16 cellular contexts compared by ENCODE assay signal in genomic region chr5:53006920-53007890, GRCh38. TPM values are rescaled to one million over a fixed set of nuclear protein-coding genes. Genes with fewer than 3 reads are reported as not detected.
A peak's percentile ranks its signal among the peaks of the same experiment; 100 is the strongest.
DNase-seq lines count a peak whose midpoint lies in the region; ATAC-seq, FAIRE-seq and TF ChIP-seq lines count a peak whose summit lies in the region.
"Had no signal": no experiment of that assay in that cellular context is flagged by ENCODE, and none has a peak within 500 bp of the region (broad histone marks: within the 10 kb centered on the region; RNA-seq: fewer than 3 reads in every experiment).

No MANE protein-coding gene starts in this region.

- H2BK12ac ChIP-seq in neuronal stem cell (ENCODE audit: low read length) = no peak overlapping the region

- CTCF ChIA-PET in A549 (lab: Yijun Ruan, JAX) = interaction anchor here (0.8 to 1.6 kb wide), 3 partner anchors 9 to 85 kb away, joined by 3 read pairs; no protein-coding TSS in a partner anchor

- H3K4me3 ChIP-seq in A549 (no peak overlapping the region), psoas muscle (no peak overlapping the region), neuronal stem cell (ENCODE audit: low read length in 2 of 2) (no peak overlapping the region)
- H3K4me3 ChIP-seq: BLaER1 had no signal

- no peak for TF ChIP-seq RAD21 in A549 (conservative IDR thresholded peaks at IDR 0.05 in 1 of 2, IDR thresholded peaks at IDR 0.05 in 1 of 2)

- H2AK5ac ChIP-seq in neuronal stem cell (ENCODE audit: low read depth, low read length) = no peak overlapping the region

- H3K27ac ChIP-seq in A549 (peak overlapping the region; percentile 12 to 51; a peak in 3 of 6 replicates), psoas muscle (no peak overlapping the region), neuronal stem cell (replicated peaks; ENCODE audit: low read length) (no peak overlapping the region)
- H3K27ac ChIP-seq: BLaER1 had no signal

- DNase-seq in A549 (ENCODE audit: low read depth in 1 of 2, low spot score in 1 of 2) (no peak), ELR (ENCODE audit: low read depth) (peak; percentile 50), epidermal melanocyte (ENCODE audit: insufficient read length, low spot score) (peak; percentile 30), psoas muscle (no peak), neuronal stem cell (ENCODE audit: low spot score) (no peak), HuH-7 (ENCODE audit: low spot score) (no peak), NCI-H1436 (lab: John Stamatoyannopoulos, UW) (no peak)
- DNase-seq: activated CD8-positive, alpha-beta T cell treated with anti-CD3 and anti-CD28 coated beads for 36 hours; activated gamma-delta T cell treated with Interleukin-2 at 50 U/mL for 16 hours; hypothalamus; NCI-H2081 treated with DMSO at 0.1 percent for 48 hours; NCI-H526 treated with DMSO at 0.1 percent for 48 hours; stimulated activated CD4-positive, alpha-beta T cell treated with anti-CD3 and anti-CD28 coated beads, Interleukin-12 subunit alpha, Interleukin-12 subunit beta, amount 100 ng/mL, for 4 hours; T1000 had no signal

- no peak overlapping the region for H3K4ac ChIP-seq in neuronal stem cell (ENCODE audit: low read length)

- no peaks in the 10 kb centered on the region for H3K27me3 ChIP-seq in psoas muscle (ENCODE audit: insufficient read depth in 3 of 3, low read length in 2 of 3)
- H3K27me3 ChIP-seq in neuronal stem cell (ENCODE audit: control insufficient read depth in 3 of 3, insufficient read depth in 3 of 3, low read depth in 1 of 3, low read length in 3 of 3) = no peaks in the 10 kb centered on the region
- H3K27me3 ChIP-seq: BLaER1 had no signal

- H4K8ac ChIP-seq in neuronal stem cell (ENCODE audit: low read depth, low read length) = no peak overlapping the region

- POLR2A ChIA-PET in A549 (lab: Yijun Ruan, JAX) = no interaction called here

- no peak overlapping the region for H2BK5ac ChIP-seq in neuronal stem cell (ENCODE audit: low read length)

- H3K36me3 ChIP-seq in psoas muscle (ENCODE audit: insufficient read depth in 1 of 2, low read depth in 1 of 2) = no peaks in the 10 kb centered on the region
- H3K36me3 ChIP-seq in neuronal stem cell (replicated peaks in 1 of 2; ENCODE audit: control insufficient read depth in 2 of 2, insufficient read depth in 2 of 2, low read length in 2 of 2) = no peaks in the 10 kb centered on the region
- H3K36me3 ChIP-seq: BLaER1 had no signal

- no peak for TF ChIP-seq EP300 in A549 (IDR thresholded peaks at IDR 0.05)

- no peak overlapping the region for H2BK120ac ChIP-seq in neuronal stem cell (ENCODE audit: low read depth, low read length)

- intact Hi-C loops in psoas muscle (cut with DNase I) = no loop called here

- H3K4me1 ChIP-seq in A549 (peaks cover 62% of the 10 kb centered on the region), psoas muscle (no peaks in the 10 kb centered on the region), neuronal stem cell (ENCODE audit: control insufficient read depth in 2 of 2, insufficient read depth in 1 of 2, low read depth in 1 of 2, low read length in 2 of 2) (peaks cover 0 to 10% of the 10 kb centered on the region in 2 donors)
- H3K4me1 ChIP-seq: BLaER1 had no signal

- peak overlapping the region; percentile 38; the same call in 2 of the 3 replicates for H3K4me2 ChIP-seq in A549
- H3K4me2 ChIP-seq in neuronal stem cell (ENCODE audit: insufficient read depth, low read length, poor library complexity, severe bottlenecking) = no peak overlapping the region
- H3K4me2 ChIP-seq: BLaER1 had no signal

- H3K9ac ChIP-seq in neuronal stem cell (ENCODE audit: low read depth, low read length, poor library complexity) = no peak overlapping the region
- H3K9ac ChIP-seq: BLaER1 had no signal

- no peak overlapping the region for H2BK15ac ChIP-seq in neuronal stem cell (ENCODE audit: low read length)

- H2AFZ ChIP-seq in neuronal stem cell (ENCODE audit: low read length) = no peak overlapping the region

- H4K91ac ChIP-seq in neuronal stem cell (ENCODE audit: low read depth, low read length, poor library complexity) = no peak overlapping the region

- no peak overlapping the region for H3K18ac ChIP-seq in neuronal stem cell (ENCODE audit: low read length)

- TF ChIP-seq CTCF in A549 (IDR thresholded peaks at IDR 0.05) (no peak), psoas muscle (IDR thresholded peaks at IDR 0.05) (no peak)

- FAIRE-seq in A549 (lab: Jason Lieb, UNC) = peak; percentile 13

- no peak overlapping the region for H3K23ac ChIP-seq in neuronal stem cell (ENCODE audit: low read depth, low read length, poor library complexity)

- H3K14ac ChIP-seq in neuronal stem cell (ENCODE audit: low read length) = no peak overlapping the region

- no peak for TF ChIP-seq POLR2A in A549 (IDR thresholded peaks at IDR 0.05; ENCODE audit: low read length)

- ATAC-seq in A549 (no peak), SK-N-SH treated with all-trans-retinoic acid at 6 μM for 48 hours (peak; percentile 48), psoas muscle (no peak)
- ATAC-seq: activated CD8-positive, alpha-beta T cell treated with anti-CD3 and anti-CD28 coated beads for 36 hours had no signal

- H3K9me3 ChIP-seq in A549 (no peaks in the 10 kb centered on the region), psoas muscle (no peaks in the 10 kb centered on the region), neuronal stem cell (replicated peaks in 1 of 2; ENCODE audit: control insufficient read depth in 2 of 2, insufficient read depth in 1 of 2, low read depth in 1 of 2, low read length in 2 of 2) (no peaks in the 10 kb centered on the region)
- H3K9me3 ChIP-seq: BLaER1 had no signal

- 54% methylated on average over 4 of the region's 4 CpGs for WGBS in A549 (ENCODE audit: missing lambda C conversion rate)
- 53 to 62% (median 61%) methylated on average over 4 of the region's 4 CpGs for WGBS in psoas muscle, 3 donors
- no CpG with 5 or more reads among the region's 4 CpGs for WGBS in neuronal stem cell (ENCODE audit: extremely low coverage in 2 of 2, insufficient read length in 2 of 2, insufficient replicate concordance in 1 of 2), 2 donors

- no peaks in the 10 kb centered on the region for H3K79me1 ChIP-seq in neuronal stem cell (ENCODE audit: low read depth, low read length)

TF ChIP-seq in A549, 52 proteins besides CTCF, POLR2A, EP300 and RAD21 (continues in another document):
- TF ChIP-seq NFE2L2 (conservative IDR thresholded peaks at IDR 0.05; ENCODE audit: low read length) (no peak), RFX5 (IDR thresholded peaks at IDR 0.05) (no peak), MAZ (IDR thresholded peaks at IDR 0.05; ENCODE audit: borderline replicate concordance, low read depth, low read length) (no peak), HMGXB4 (CRISPR knock-in tag; IDR thresholded peaks at IDR 0.05; ENCODE audit: borderline replicate concordance) (no peak), TFCP2L1 (CRISPR knock-in tag; IDR thresholded peaks at IDR 0.05) (no peak), BHLHE40 (IDR thresholded peaks at IDR 0.05; ENCODE audit: low read depth, low read length) (no peak)

TF ChIP-seq in SK-N-SH treated with all-trans-retinoic acid at 6 μM for 48 hours, 23 proteins besides CTCF, POLR2A, EP300 and RAD21:
- TF ChIP-seq ISL1 (CRISPR knock-in tag; IDR thresholded peaks at IDR 0.05) = 0 out of 2 replicates have a peak, but pooled peaks have one; percentile 15
- no peak for TF ChIP-seq ZFP30 (CRISPR knock-in tag; IDR thresholded peaks at IDR 0.05)
TF ChIP-seq in SK-N-SH treated with all-trans-retinoic acid at 6 μM for 48 hours: peak in this region for 1.

RNA-seq across cellular contexts. Expression of gene ITGA2, which starts 18.1 kb away (rescaled TPM):
- polyA plus RNA-seq in A549 (2011; rRNA removed) (28.0 and 29.7 TPM in 2 replicates), A549 (2017; fragmentation: RNase III; extraction: RNeasy Plus Mini Kit Qiagen cat#74134 plus additional on column Dnase treatment) (8.5 to 9.7 TPM (median 9.3 TPM) in 3 replicates), psoas muscle (under 1 TPM; 0.10 to 0.86 (median 0.17) TPM)
- 1.7 and 2.2 TPM in 2 replicates for polyA plus RNA-seq in A549 (2012; cell fraction: cytosol; rRNA removed)
- 2.7 and 3.4 TPM in 2 replicates for polyA plus RNA-seq in A549 (2012; cell fraction: nucleus; rRNA removed)
- 32.7 and 33.9 TPM in 2 replicates for polyA minus RNA-seq in A549 (2011; rRNA and poly(A)+ RNA removed)
- under 1 TPM; 0.36 to 0.91 (median 0.68) TPM for total RNA-seq in psoas muscle
- polyA plus RNA-seq in neuronal stem cell (2013, experiment 1 of 2) = 2.0 TPM
- 2.0 TPM for polyA plus RNA-seq in neuronal stem cell (2013, experiment 2 of 2)

Comparison
In these comparisons a context has a peak if more than half of its experiments do, and no peak if none do; other contexts are left out.
1. DNase-seq: peak in ELR (single experiment) and epidermal melanocyte (single experiment); none in A549 (0 of 2), psoas muscle (0 of 2), neuronal stem cell (single experiment), HuH-7 (single experiment) and NCI-H1436 (single experiment).
2. H3K27ac ChIP-seq: peak in A549 (2 of 2); none in psoas muscle (single experiment) and neuronal stem cell (single experiment).